ENCODE assay signal across 1 cellular context in the genomic region with DNA sequence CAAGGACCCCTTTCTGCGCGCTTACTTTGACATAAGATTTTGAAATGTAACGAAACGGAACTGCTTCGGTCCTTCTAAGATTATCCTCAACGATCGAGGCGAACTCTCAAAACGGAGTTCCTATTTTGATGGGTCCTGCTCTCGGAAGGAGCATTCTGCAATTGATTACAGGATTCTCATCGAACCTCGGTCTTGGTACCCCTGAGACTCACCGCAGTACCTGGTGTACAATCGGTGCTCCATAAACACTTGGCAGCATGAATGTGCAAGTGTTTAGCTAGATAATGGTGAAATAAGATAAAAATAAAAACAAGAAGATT.
TF ChIP-seq lines count a peak whose summit lies in the region.

No MANE protein-coding gene starts in this region.

TF ChIP-seq in HepG2, 621 proteins besides CTCF, POLR2A, EP300 and RAD21 (continued from another document):
- TF ChIP-seq, protein P1, sequence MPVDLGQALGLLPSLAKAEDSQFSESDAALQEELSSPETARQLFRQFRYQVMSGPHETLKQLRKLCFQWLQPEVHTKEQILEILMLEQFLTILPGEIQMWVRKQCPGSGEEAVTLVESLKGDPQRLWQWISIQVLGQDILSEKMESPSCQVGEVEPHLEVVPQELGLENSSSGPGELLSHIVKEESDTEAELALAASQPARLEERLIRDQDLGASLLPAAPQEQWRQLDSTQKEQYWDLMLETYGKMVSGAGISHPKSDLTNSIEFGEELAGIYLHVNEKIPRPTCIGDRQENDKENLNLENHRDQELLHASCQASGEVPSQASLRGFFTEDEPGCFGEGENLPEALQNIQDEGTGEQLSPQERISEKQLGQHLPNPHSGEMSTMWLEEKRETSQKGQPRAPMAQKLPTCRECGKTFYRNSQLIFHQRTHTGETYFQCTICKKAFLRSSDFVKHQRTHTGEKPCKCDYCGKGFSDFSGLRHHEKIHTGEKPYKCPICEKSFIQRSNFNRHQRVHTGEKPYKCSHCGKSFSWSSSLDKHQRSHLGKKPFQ (CRISPR knock-in tag; IDR thresholded peaks at IDR 0.05; ENCODE audit: insufficient replicate concordance), result peak; percentile 17
- TF ChIP-seq ZNF543 (CRISPR knock-in tag; IDR thresholded peaks at IDR 0.05) (peak; percentile 48; the same call in 1 of the 2 replicates), ZSCAN29 (CRISPR knock-in tag; conservative IDR thresholded peaks at IDR 0.05) (0 out of 2 replicates have a peak, but pooled peaks have one; percentile 41)
- TF ChIP-seq, protein P2, sequence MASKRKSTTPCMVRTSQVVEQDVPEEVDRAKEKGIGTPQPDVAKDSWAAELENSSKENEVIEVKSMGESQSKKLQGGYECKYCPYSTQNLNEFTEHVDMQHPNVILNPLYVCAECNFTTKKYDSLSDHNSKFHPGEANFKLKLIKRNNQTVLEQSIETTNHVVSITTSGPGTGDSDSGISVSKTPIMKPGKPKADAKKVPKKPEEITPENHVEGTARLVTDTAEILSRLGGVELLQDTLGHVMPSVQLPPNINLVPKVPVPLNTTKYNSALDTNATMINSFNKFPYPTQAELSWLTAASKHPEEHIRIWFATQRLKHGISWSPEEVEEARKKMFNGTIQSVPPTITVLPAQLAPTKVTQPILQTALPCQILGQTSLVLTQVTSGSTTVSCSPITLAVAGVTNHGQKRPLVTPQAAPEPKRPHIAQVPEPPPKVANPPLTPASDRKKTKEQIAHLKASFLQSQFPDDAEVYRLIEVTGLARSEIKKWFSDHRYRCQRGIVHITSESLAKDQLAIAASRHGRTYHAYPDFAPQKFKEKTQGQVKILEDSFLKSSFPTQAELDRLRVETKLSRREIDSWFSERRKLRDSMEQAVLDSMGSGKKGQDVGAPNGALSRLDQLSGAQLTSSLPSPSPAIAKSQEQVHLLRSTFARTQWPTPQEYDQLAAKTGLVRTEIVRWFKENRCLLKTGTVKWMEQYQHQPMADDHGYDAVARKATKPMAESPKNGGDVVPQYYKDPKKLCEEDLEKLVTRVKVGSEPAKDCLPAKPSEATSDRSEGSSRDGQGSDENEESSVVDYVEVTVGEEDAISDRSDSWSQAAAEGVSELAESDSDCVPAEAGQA (IDR thresholded peaks at IDR 0.05; ENCODE audit: low read depth), result no peak
- TF ChIP-seq, protein P2 (CRISPR knock-in tag; IDR thresholded peaks at IDR 0.05; ENCODE audit: borderline replicate concordance), result 0 out of 2 replicates have a peak, but pooled peaks have one; percentile 2
- TF ChIP-seq, protein P3, sequence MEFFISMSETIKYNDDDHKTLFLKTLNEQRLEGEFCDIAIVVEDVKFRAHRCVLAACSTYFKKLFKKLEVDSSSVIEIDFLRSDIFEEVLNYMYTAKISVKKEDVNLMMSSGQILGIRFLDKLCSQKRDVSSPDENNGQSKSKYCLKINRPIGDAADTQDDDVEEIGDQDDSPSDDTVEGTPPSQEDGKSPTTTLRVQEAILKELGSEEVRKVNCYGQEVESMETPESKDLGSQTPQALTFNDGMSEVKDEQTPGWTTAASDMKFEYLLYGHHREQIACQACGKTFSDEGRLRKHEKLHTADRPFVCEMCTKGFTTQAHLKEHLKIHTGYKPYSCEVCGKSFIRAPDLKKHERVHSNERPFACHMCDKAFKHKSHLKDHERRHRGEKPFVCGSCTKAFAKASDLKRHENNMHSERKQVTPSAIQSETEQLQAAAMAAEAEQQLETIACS (CRISPR knock-in tag; IDR thresholded peaks at IDR 0.05), result 0 out of 2 replicates have a peak, but pooled peaks have one; percentile 19
TF ChIP-seq in HepG2: peak in this region for 8.
